Comparison of ENCODE assay signal across 2 cellular contexts in the genomic region with DNA sequence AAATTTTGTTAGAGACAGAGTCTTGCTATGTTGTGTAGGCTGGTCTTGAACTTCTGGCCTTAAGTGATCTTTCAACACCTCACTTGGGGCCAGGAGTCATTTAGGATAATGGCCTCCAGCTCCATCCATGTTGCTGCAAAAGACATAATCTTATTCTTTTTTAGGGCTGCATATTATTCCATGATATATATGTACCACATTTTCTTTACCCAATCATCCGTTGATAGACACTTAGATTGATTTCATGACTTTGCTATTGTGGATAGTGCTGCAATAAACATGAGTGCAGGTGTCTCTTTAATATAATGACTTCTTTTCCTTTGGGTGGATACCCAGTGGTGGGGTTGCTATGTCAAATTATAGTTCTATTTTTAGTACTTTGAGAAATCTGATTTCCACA.
TF ChIP-seq lines count a peak whose summit lies in the region.

No MANE protein-coding gene starts in this region.

TF ChIP-seq in SK-N-SH treated with all-trans-retinoic acid at 6 μM for 48 hours, 23 proteins besides CTCF, POLR2A, EP300 and RAD21:
- TF ChIP-seq TSHZ2 (CRISPR knock-in tag; IDR thresholded peaks at IDR 0.05) (no peak), ZNF8 (CRISPR knock-in tag; IDR thresholded peaks at IDR 0.05) (peak; percentile 81)

TF ChIP-seq in SK-N-SH, 30 proteins besides CTCF, POLR2A, EP300 and RAD21 (continued from another document):
- TF ChIP-seq ZBTB33 (IDR thresholded peaks at IDR 0.05; ENCODE audit: borderline replicate concordance, low read depth) (no peak), FOXJ3 (CRISPR knock-in tag; IDR thresholded peaks at IDR 0.05) (no peak), RCOR1 (IDR thresholded peaks at IDR 0.05; ENCODE audit: low read length) (no peak), FOSL2 (IDR thresholded peaks at IDR 0.05; ENCODE audit: borderline replicate concordance, low read depth) (no peak), FOXM1 (IDR thresholded peaks at IDR 0.05; ENCODE audit: low read depth) (no peak), SMC3 (IDR thresholded peaks at IDR 0.05; ENCODE audit: low read depth, low read length) (no peak), NFIC (IDR thresholded peaks at IDR 0.05; ENCODE audit: borderline replicate concordance) (no peak)
- TF ChIP-seq, protein P1, sequence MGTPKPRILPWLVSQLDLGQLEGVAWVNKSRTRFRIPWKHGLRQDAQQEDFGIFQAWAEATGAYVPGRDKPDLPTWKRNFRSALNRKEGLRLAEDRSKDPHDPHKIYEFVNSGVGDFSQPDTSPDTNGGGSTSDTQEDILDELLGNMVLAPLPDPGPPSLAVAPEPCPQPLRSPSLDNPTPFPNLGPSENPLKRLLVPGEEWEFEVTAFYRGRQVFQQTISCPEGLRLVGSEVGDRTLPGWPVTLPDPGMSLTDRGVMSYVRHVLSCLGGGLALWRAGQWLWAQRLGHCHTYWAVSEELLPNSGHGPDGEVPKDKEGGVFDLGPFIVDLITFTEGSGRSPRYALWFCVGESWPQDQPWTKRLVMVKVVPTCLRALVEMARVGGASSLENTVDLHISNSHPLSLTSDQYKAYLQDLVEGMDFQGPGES (IDR thresholded peaks at IDR 0.05; ENCODE audit: low read depth, low read length), result no peak
- TF ChIP-seq, protein P2, sequence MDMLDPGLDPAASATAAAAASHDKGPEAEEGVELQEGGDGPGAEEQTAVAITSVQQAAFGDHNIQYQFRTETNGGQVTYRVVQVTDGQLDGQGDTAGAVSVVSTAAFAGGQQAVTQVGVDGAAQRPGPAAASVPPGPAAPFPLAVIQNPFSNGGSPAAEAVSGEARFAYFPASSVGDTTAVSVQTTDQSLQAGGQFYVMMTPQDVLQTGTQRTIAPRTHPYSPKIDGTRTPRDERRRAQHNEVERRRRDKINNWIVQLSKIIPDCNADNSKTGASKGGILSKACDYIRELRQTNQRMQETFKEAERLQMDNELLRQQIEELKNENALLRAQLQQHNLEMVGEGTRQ (IDR thresholded peaks at IDR 0.05; ENCODE audit: borderline replicate concordance, low read depth, low read length), result no peak
